Comparison of ENCODE assay signal across 1 cellular context in the genomic region with DNA sequence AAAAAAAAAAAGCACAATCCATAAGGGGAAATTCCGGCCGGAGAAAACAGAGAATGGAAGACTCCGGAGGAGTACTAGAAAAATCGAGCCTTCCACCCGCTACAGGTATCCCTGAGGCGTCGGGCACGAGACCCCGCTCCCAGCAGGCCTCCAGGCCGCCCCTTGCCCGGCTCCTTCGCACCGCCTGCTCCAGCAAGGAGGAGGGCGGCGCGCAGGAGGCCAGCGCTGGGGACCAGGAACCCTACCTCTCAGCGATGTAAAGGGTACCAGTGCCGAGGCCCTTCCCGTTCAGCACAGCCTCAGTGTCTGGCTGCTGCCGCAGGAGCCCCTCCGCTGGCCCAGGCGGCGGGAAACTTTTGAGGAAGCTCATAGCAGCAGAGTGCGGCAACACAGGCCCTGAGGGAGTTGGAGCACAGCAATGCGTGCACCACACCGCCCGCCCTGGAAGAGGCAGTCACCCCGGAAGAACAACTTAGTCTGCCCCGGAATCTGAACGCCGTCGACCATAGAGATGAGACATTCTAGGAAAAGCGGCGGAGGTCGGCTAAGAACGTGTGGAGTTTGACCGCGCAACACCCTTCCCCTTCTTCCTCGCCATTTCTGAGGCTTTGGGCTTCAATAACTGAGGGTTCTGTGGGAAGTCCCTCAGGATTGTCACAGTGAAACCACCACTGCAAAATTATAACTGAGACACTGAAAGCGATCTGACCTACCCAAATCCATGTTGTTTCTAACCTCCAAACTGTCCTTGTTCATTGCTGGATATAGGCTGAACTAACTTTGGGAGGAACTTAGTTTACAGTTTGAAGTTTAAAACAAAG.
TF ChIP-seq lines count a peak whose summit lies in the region.

A gene with protein sequence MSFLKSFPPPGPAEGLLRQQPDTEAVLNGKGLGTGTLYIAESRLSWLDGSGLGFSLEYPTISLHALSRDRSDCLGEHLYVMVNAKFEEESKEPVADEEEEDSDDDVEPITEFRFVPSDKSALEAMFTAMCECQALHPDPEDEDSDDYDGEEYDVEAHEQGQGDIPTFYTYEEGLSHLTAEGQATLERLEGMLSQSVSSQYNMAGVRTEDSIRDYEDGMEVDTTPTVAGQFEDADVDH (minus strand): TSS at position 450 of the 821 bp plus-strand sequence. CDS start 80 bp downstream, at position 370.

TF ChIP-seq in HepG2, 621 proteins besides CTCF, POLR2A, EP300 and RAD21 (continued from another document):
- TF ChIP-seq ZNF350 (CRISPR knock-in tag; IDR thresholded peaks at IDR 0.05; ENCODE audit: borderline replicate concordance, low read depth) (peak; percentile 64; the same call in 1 of the 2 replicates), ZNF124 (CRISPR knock-in tag; IDR thresholded peaks at IDR 0.05) (peak; percentile 75; the same call in 1 of the 2 replicates), ZNF629 (CRISPR knock-in tag; conservative IDR thresholded peaks at IDR 0.05) (no peak), AFF4 (CRISPR knock-in tag; IDR thresholded peaks at IDR 0.05) (peak; percentile 80), FOXA1 (IDR thresholded peaks at IDR 0.05) (no peak), FOXA1 (CRISPR knock-in tag; IDR thresholded peaks at IDR 0.05) (peak; percentile 58; the same call in 1 of the 2 replicates), ZSCAN30 (CRISPR knock-in tag; IDR thresholded peaks at IDR 0.05) (0 out of 2 replicates have a peak, but pooled peaks have one; percentile 72), ZSCAN5A (CRISPR knock-in tag; IDR thresholded peaks at IDR 0.05; ENCODE audit: borderline replicate concordance) (peak; percentile 47; the same call in 1 of the 2 replicates), ZNF513 (CRISPR knock-in tag; conservative IDR thresholded peaks at IDR 0.05) (peak; percentile 66; the same call in 1 of the 2 replicates), FLYWCH1 (CRISPR knock-in tag; IDR thresholded peaks at IDR 0.05) (no peak)
- TF ChIP-seq, protein P1, sequence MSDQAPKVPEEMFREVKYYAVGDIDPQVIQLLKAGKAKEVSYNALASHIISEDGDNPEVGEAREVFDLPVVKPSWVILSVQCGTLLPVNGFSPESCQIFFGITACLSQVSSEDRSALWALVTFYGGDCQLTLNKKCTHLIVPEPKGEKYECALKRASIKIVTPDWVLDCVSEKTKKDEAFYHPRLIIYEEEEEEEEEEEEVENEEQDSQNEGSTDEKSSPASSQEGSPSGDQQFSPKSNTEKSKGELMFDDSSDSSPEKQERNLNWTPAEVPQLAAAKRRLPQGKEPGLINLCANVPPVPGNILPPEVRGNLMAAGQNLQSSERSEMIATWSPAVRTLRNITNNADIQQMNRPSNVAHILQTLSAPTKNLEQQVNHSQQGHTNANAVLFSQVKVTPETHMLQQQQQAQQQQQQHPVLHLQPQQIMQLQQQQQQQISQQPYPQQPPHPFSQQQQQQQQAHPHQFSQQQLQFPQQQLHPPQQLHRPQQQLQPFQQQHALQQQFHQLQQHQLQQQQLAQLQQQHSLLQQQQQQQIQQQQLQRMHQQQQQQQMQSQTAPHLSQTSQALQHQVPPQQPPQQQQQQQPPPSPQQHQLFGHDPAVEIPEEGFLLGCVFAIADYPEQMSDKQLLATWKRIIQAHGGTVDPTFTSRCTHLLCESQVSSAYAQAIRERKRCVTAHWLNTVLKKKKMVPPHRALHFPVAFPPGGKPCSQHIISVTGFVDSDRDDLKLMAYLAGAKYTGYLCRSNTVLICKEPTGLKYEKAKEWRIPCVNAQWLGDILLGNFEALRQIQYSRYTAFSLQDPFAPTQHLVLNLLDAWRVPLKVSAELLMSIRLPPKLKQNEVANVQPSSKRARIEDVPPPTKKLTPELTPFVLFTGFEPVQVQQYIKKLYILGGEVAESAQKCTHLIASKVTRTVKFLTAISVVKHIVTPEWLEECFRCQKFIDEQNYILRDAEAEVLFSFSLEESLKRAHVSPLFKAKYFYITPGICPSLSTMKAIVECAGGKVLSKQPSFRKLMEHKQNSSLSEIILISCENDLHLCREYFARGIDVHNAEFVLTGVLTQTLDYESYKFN (CRISPR knock-in tag; conservative IDR thresholded peaks at IDR 0.05) = peak; percentile 45
- TF ChIP-seq, protein P2, sequence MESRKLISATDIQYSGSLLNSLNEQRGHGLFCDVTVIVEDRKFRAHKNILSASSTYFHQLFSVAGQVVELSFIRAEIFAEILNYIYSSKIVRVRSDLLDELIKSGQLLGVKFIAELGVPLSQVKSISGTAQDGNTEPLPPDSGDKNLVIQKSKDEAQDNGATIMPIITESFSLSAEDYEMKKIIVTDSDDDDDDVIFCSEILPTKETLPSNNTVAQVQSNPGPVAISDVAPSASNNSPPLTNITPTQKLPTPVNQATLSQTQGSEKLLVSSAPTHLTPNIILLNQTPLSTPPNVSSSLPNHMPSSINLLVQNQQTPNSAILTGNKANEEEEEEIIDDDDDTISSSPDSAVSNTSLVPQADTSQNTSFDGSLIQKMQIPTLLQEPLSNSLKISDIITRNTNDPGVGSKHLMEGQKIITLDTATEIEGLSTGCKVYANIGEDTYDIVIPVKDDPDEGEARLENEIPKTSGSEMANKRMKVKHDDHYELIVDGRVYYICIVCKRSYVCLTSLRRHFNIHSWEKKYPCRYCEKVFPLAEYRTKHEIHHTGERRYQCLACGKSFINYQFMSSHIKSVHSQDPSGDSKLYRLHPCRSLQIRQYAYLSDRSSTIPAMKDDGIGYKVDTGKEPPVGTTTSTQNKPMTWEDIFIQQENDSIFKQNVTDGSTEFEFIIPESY (CRISPR knock-in tag; IDR thresholded peaks at IDR 0.05) = peak; percentile 23; the same call in 1 of the 2 replicates
